Comparison of ENCODE assay signal across 8 cellular contexts in genomic region chr14:59897757-59898383, GRCh38. TPM values are rescaled to one million over a fixed set of nuclear protein-coding genes. Genes with fewer than 3 reads are reported as not detected.
A peak's percentile ranks its signal among the peaks of the same experiment; 100 is the strongest.
DNase-seq lines count a peak whose midpoint lies in the region; ATAC-seq and TF ChIP-seq lines count a peak whose summit lies in the region.

No MANE protein-coding gene starts in this region.

- DNase-seq in CMK (ENCODE audit: low read depth) (peak; percentile 11), NCI-H748 (lab: John Stamatoyannopoulos, UW; ENCODE audit: unreplicated experiment) (peak; percentile 69), ecto neural progenitor cell (ENCODE audit: low spot score) (peak; percentile 52), prostate gland (ENCODE audit: low spot score) (peak; percentile 30), HPDE6-E6E7 (ENCODE audit: extremely low spot score) (no peak)

- no peaks in the 10 kb centered on the region for H3K4me1 ChIP-seq in prostate gland (replicated peaks)

- no peaks in the 10 kb centered on the region for H3K9me3 ChIP-seq in prostate gland

- no peak for TF ChIP-seq POLR2A in prostate gland (IDR thresholded peaks at IDR 0.05)

- intact Hi-C loops in prostate gland (cut with DNase I) = no loop called here

- WGBS in prostate gland = 39% methylated on average over 8 of the region's 8 CpGs

- H3K36me3 ChIP-seq in prostate gland = no peaks in the 10 kb centered on the region

- H3K27ac ChIP-seq in prostate gland = no peak overlapping the region

- peak; percentile 55 for ATAC-seq in GM21786 (IDR thresholded peaks at IDR 0.05; ENCODE audit: unreplicated experiment)
- no peak for ATAC-seq in GM21528 (IDR thresholded peaks at IDR 0.05; ENCODE audit: low FRiP score, unreplicated experiment)
- ATAC-seq in HG03457 (IDR thresholded peaks at IDR 0.05; ENCODE audit: unreplicated experiment) = no peak

- no peaks in the 10 kb centered on the region for H3K27me3 ChIP-seq in prostate gland (replicated peaks; ENCODE audit: insufficient read depth)

- no peak overlapping the region for H3K4me3 ChIP-seq in prostate gland

- peak in 3 of 4 experiments; percentile 41 to 52 (median 52) for TF ChIP-seq CTCF in prostate gland (IDR thresholded peaks at IDR 0.05)

RNA-seq across cellular contexts. Expression of gene LRRC9, which starts 22.1 kb away (rescaled TPM):
- total RNA-seq in prostate gland = 1 to 10 TPM; 1.1 to 2.0 TPM

RNA-seq across cellular contexts. Expression of gene RTN1, which starts 27.3 kb away (rescaled TPM):
- 100 to 1,000 TPM in 1 of 2 donors, 10 to 100 TPM in 1; 21.6 to 121 TPM for total RNA-seq in prostate gland
